In the genomic region with DNA sequence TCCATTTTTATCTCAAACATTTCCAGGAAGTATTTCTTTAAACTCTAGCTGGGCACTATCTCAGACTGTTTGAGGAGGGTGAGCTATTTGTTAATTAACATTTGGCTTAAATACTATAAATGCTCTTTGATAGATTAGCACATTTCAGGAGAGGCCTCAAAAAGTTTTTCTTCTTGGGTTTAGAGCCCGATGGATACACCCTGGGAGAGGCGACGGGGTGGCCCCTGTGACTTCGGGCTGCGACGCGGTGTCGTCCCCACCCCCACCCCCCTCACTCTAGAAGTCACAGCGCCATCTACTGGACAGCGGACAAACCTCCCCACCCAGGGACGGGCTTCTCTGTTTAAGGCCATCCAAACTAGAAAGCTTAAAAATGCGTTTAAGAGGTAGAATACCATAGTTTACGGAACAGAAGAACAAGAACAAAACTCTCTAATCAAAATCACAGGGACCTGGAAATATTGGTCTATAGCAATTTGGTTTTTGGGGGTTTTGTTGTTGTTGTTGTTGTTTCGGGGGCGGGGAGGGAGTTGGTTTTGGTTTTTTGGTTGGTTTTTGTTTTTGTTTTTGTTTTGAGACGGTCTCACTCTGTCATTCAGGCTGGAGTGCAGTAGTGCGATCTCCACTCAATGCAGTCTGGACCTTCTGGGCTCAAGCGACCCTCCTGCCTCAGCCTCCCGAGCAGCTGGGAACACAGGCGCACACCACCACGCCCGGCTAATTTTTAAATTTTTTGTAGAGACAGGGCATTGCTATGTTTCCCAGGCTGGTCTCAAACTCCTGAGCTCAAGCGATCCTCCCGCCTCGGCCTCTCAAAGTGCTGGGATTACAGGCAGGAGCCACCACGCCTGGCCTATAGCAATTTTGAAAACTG, we compare ENCODE assay signal across 8 cellular contexts.
DNase-seq lines count a peak whose midpoint lies in the region; ATAC-seq and TF ChIP-seq lines count a peak whose summit lies in the region.

No MANE protein-coding gene starts in this region.

- TF ChIP-seq CTCF in SU-DHL-6 (IDR thresholded peaks at IDR 0.05; ENCODE audit: insufficient read depth, low read length, poor library complexity, severe bottlenecking) (peak; percentile 87), mammary epithelial cell (conservative IDR thresholded peaks at IDR 0.05 in 1 of 2, IDR thresholded peaks at IDR 0.05 in 1 of 2; ENCODE audit: extremely low read depth in 1 of 2, insufficient read depth in 1 of 2, low read depth in 1 of 2, low read length in 2 of 2) (peak; percentile 70 to 86)

- dilution Hi-C loops in mammary epithelial cell (cut with HindIII; ENCODE audit: low sequenced_read_pairs): no loop called here

- peak; percentile 66 for DNase-seq in EL
- DNase-seq in KBM-7: peak; percentile 64
- peak; percentile 28 for DNase-seq in mammary epithelial cell
- peak; percentile 82 for DNase-seq in islet precursor cell
- peak; percentile 35 to 46 (median 39) for DNase-seq in stimulated activated CD4-positive, alpha-beta T cell treated with anti-CD3 and anti-CD28 coated beads, Interleukin-1b, Interleukin-23, amount 100 ng/mL, for 24 hours (ENCODE audit: low read depth in 4 of 4, low spot score in 1 of 4)
- no peak for DNase-seq in T1000 (lab: John Stamatoyannopoulos, UW)

- in situ Hi-C loops in KBM-7 (cut with MboI; ENCODE audit: low pct_unique_long_range_greater_than_20kb, low sequenced_read_pairs) (loop anchor here (25.0 kb wide), 1 partner anchor 501 kb away; the partner anchor contains the start of genes FOXC2 and MTHFSD), mammary epithelial cell (cut with MboI; ENCODE audit: low sequenced_read_pairs in 2 of 2) (loop anchor here in 1 of 2 donors (10.0 kb wide), 1 partner anchor 498 kb away; the partner anchor contains the start of gene FOXC2)

- no peaks in the 10 kb centered on the region for H4K20me1 ChIP-seq in SU-DHL-6 (ENCODE audit: low read depth, low read length)
- H4K20me1 ChIP-seq in mammary epithelial cell (ENCODE audit: insufficient read depth, low read length): no peaks in the 10 kb centered on the region

- H3K9ac ChIP-seq in SU-DHL-6 (ENCODE audit: low read length) (no peak overlapping the region), mammary epithelial cell (ENCODE audit: insufficient read depth, low read length) (no peak overlapping the region)

- CTCF ChIA-PET in mammary epithelial cell (lab: Charles Lee; ENCODE audit: low non-redundant PET): interaction anchor here (0.5 to 1.0 kb wide), 9 partner anchors 54 to 673 kb away, joined by 3 to 13 read pairs (median 4); no protein-coding TSS in a partner anchor

- H3K27me3 ChIP-seq in SU-DHL-6 (ENCODE audit: low read length) (no peaks in the 10 kb centered on the region), mammary epithelial cell (ENCODE audit: insufficient read depth, low read length) (no peaks in the 10 kb centered on the region)

- H3K4me3 ChIP-seq in SU-DHL-6 (ENCODE audit: insufficient read depth, low read length, poor library complexity, severe bottlenecking) (no peak overlapping the region), mammary epithelial cell (replicated peaks in 1 of 3; ENCODE audit: insufficient read depth in 1 of 3, low read depth in 2 of 3, low read length in 3 of 3) (peak overlapping the region in 1 of 3 experiments; percentile 29)

- H3K9me3 ChIP-seq in SU-DHL-6 (ENCODE audit: insufficient read depth, low read length) (no peaks in the 10 kb centered on the region), mammary epithelial cell (replicated peaks; ENCODE audit: insufficient read depth, low read length) (no peaks in the 10 kb centered on the region)

- H3K9me2 ChIP-seq in SU-DHL-6 (replicated peaks; ENCODE audit: insufficient read depth, low read length): no peaks in the 10 kb centered on the region

- H3K4me2 ChIP-seq in SU-DHL-6 (ENCODE audit: low read depth, low read length, poor library complexity, severe bottlenecking) (no peak overlapping the region), mammary epithelial cell (ENCODE audit: insufficient read depth, low read depth, low read length) (peak overlapping the region; percentile 60)

- BruUV-seq in mammary epithelial cell (replicated peaks; lab: Mats Ljungman, UMichigan): no TSS peak

- H2AFZ ChIP-seq in SU-DHL-6 (ENCODE audit: low read depth, low read length, severe bottlenecking): no peak overlapping the region
- no peak overlapping the region for H2AFZ ChIP-seq in mammary epithelial cell (ENCODE audit: low read depth, low read length)

- intact Hi-C loops in mammary epithelial cell (cut with micrococcal nuclease): loop anchor here (1.0 to 5.0 kb wide), 5 partner anchors 46 to 499 kb away; no protein-coding TSS in a partner anchor

- H3K27ac ChIP-seq in SU-DHL-6 (ENCODE audit: low read depth, low read length): no peak overlapping the region
- no peak overlapping the region for H3K27ac ChIP-seq in mammary epithelial cell (ENCODE audit: insufficient read depth, low read depth, low read length)

- no peaks in the 10 kb centered on the region for H3K79me2 ChIP-seq in SU-DHL-6 (ENCODE audit: insufficient read depth, low read length)
- H3K79me2 ChIP-seq in mammary epithelial cell (ENCODE audit: insufficient read depth, low read length): no peaks in the 10 kb centered on the region

- WGBS in mammary epithelial cell (ENCODE audit: low coverage, missing lambda C conversion rate): 38% methylated on average over 26 of the region's 26 CpGs

- no peak for ATAC-seq in GM19023 (IDR thresholded peaks at IDR 0.05; ENCODE audit: unreplicated experiment)

- H3K4me1 ChIP-seq in mammary epithelial cell (ENCODE audit: insufficient read depth, low read length): no peaks in the 10 kb centered on the region

- no peaks in the 10 kb centered on the region for H3F3A ChIP-seq in SU-DHL-6 (ENCODE audit: insufficient read depth)

- H3K36me3 ChIP-seq in SU-DHL-6 (ENCODE audit: low read length) (no peaks in the 10 kb centered on the region), mammary epithelial cell (ENCODE audit: insufficient read depth, low read length) (no peaks in the 10 kb centered on the region)
